24 cellular contexts compared by ENCODE assay signal in the genomic region with DNA sequence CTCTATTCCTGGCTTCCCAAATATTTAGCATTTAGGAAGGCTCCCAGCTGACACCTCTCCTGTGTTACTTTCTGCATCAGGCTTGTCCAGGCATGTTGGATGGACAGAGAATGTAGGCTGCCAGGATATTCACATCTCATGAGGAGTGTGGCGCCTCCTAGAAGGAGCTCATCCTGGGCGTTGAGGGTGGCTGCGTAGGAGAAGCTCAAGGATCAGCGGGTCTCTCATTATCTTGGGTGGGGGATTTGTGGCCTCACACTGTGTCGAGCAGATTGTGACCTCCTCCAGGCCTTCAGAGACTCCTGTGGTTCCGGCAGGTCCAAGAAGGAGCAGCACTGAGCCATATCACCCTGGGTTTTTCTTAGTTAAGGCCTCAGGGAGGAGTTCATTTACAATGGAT. TPM values are rescaled to one million over a fixed set of nuclear protein-coding genes. Genes with fewer than 3 reads are reported as not detected.
A peak's percentile ranks its signal among the peaks of the same experiment; 100 is the strongest.
DNase-seq lines count a peak whose midpoint lies in the region; ATAC-seq and TF ChIP-seq lines count a peak whose summit lies in the region.
"Had no signal": no experiment of that assay in that cellular context is flagged by ENCODE, and none has a peak within 500 bp of the region (broad histone marks: within the 10 kb centered on the region; RNA-seq: fewer than 3 reads in every experiment).

No MANE protein-coding gene starts in this region.

- TF ChIP-seq CTCF in H9 (conservative IDR thresholded peaks at IDR 0.05) (0 out of 3 replicates have a peak, but pooled peaks have one; percentile 9), RWPE1 (conservative IDR thresholded peaks at IDR 0.05; ENCODE audit: low read depth) (no peak), foreskin keratinocyte (conservative IDR thresholded peaks at IDR 0.05) (peak; percentile 18), osteocyte (IDR thresholded peaks at IDR 0.05) (no peak)

- peaks cover 12% of the 10 kb centered on the region; the same call in 1 of the 2 replicates for H3K4me1 ChIP-seq in H9 (ENCODE audit: insufficient read depth, low read length)
- H3K4me1 ChIP-seq in foreskin keratinocyte, result peaks cover 5% of the 10 kb centered on the region
- H3K4me1 ChIP-seq: HAP-1, SJCRH30 had no signal

- H3K27ac Mint-ChIP-seq in H9, result peak overlapping the region; percentile 92 to 95 (median 94); a peak in 6 of 7 replicates
- H3K27ac Mint-ChIP-seq in osteocyte (ENCODE audit: unreplicated experiment), result no peak overlapping the region
- H3K27ac Mint-ChIP-seq: activated CD4-positive, alpha-beta T cell treated with anti-CD3 and anti-CD28 coated beads for 36 hours; activated naive CD4-positive, alpha-beta T cell treated with anti-CD3 and anti-CD28 coated beads, Interleukin-2, amount 10 ng/mL, durations not matched to agents 7 days and 5 days; memory B cell; natural killer cell; T-cell had no signal

- H2BK120ac ChIP-seq in H9 (ENCODE audit: low read depth, low read length, poor library complexity, severe bottlenecking), result no peak overlapping the region

- H4K8ac ChIP-seq in H9 (replicated peaks; ENCODE audit: insufficient read length, low read depth, low read length), result no peak overlapping the region

- H3K56ac ChIP-seq in H9 (ENCODE audit: insufficient read length, low read depth, low read length), result no peak overlapping the region

- peak overlapping the region; percentile 6 to 34; a peak in 2 of 5 replicates for H3K4me3 Mint-ChIP-seq in H9
- H3K4me3 Mint-ChIP-seq in osteocyte (ENCODE audit: unreplicated experiment), result no peak overlapping the region
- H3K4me3 Mint-ChIP-seq: activated CD4-positive, alpha-beta T cell treated with anti-CD3 and anti-CD28 coated beads for 36 hours; activated naive CD4-positive, alpha-beta T cell treated with anti-CD3 and anti-CD28 coated beads, Interleukin-2, amount 10 ng/mL, durations not matched to agents 7 days and 5 days; central memory CD8-positive, alpha-beta T cell; memory B cell; natural killer cell; T-cell had no signal

- no peak overlapping the region for H3T11ph ChIP-seq in H9 (ENCODE audit: low read length)

- peak overlapping the region; percentile 46 for H2BK12ac ChIP-seq in H9 (ENCODE audit: insufficient read length, low read depth, low read length)

- POLR2A ChIA-PET in RWPE1 (lab: Yijun Ruan, JAX; ENCODE audit: low non-redundant PET), result no interaction called here

- peaks cover 4% of the 10 kb centered on the region for H3K27me3 Mint-ChIP-seq in H9 (ENCODE audit: low read depth)
- peaks cover 31% of the 10 kb centered on the region for H3K27me3 Mint-ChIP-seq in osteocyte (ENCODE audit: unreplicated experiment)
- H3K27me3 Mint-ChIP-seq: central memory CD8-positive, alpha-beta T cell had no signal

- no peak overlapping the region for H2BK5ac ChIP-seq in H9 (ENCODE audit: insufficient read length, low read length)

- H3K9ac ChIP-seq in H9 (ENCODE audit: extremely low read depth, insufficient read length, low read length), result no peak overlapping the region
- H3K9ac ChIP-seq: parathyroid adenoma had no signal

- peaks cover 74 to 75% of the 10 kb centered on the region in 2 experiments for H3K4me1 Mint-ChIP-seq in H9
- no peaks in the 10 kb centered on the region for H3K4me1 Mint-ChIP-seq in osteocyte (ENCODE audit: unreplicated experiment)
- H3K4me1 Mint-ChIP-seq: activated CD4-positive, alpha-beta T cell treated with anti-CD3 and anti-CD28 coated beads for 36 hours; activated naive CD4-positive, alpha-beta T cell treated with anti-CD3 and anti-CD28 coated beads, Interleukin-2, amount 10 ng/mL, durations not matched to agents 7 days and 5 days; central memory CD8-positive, alpha-beta T cell; memory B cell; natural killer cell; T-cell had no signal

- H3K9me3 ChIP-seq in H9 (ENCODE audit: control insufficient read depth, low read depth, low read length), result no peaks in the 10 kb centered on the region
- H3K9me3 ChIP-seq: HAP-1, SJCRH30 had no signal

- H3K36me3 Mint-ChIP-seq in H9 (ENCODE audit: insufficient read depth in 1 of 3, low read depth in 3 of 3) (no peaks in the 10 kb centered on the region; a peak in 2 of 7 replicates), osteocyte (ENCODE audit: unreplicated experiment) (no peaks in the 10 kb centered on the region)
- H3K36me3 Mint-ChIP-seq: activated naive CD4-positive, alpha-beta T cell treated with anti-CD3 and anti-CD28 coated beads, Interleukin-2, amount 10 ng/mL, durations not matched to agents 7 days and 5 days; memory B cell; natural killer cell; T-cell had no signal

- DNase-seq in H9 (peak; percentile 63), RWPE1 (ENCODE audit: low spot score) (peak; percentile 38), foreskin keratinocyte (no peak), osteocyte (ENCODE audit: extremely low spot score, unreplicated experiment) (peak; percentile 69), Right ventricle myocardium inferior (ENCODE audit: missing footprints) (no peak)
- no peak for DNase-seq in stimulated activated CD4-positive, alpha-beta T cell treated with anti-CD3 and anti-CD28 coated beads, Interleukin-2, amount 100 ng/mL, for 24 hours
- DNase-seq: activated CD4-positive, alpha-beta T cell treated with anti-CD3 and anti-CD28 coated beads for 36 hours; activated naive CD4-positive, alpha-beta T cell treated with anti-CD3 and anti-CD28 coated beads, Interleukin-2, amount 10 ng/mL, durations not matched to agents 7 days and 5 days; erythroblast; foreskin fibroblast; Karpas-422; natural killer cell; NCI-H1048; NCI-H2029; NK-92 treated with Interleukin-12 subunit alpha and Interleukin-12 subunit beta, amount 100 ng/mL, for 24 hours; T-cell had no signal

- H2BK15ac ChIP-seq in H9 (ENCODE audit: low read depth, low read length), result no peak overlapping the region

- ATAC-seq in foreskin keratinocyte, result peak; percentile 50
- ATAC-seq in Right ventricle myocardium inferior, result no peak
- ATAC-seq in HG02798 (IDR thresholded peaks at IDR 0.05; ENCODE audit: poor library complexity, unreplicated experiment), result no peak
- ATAC-seq: activated CD4-positive, alpha-beta T cell treated with anti-CD3 and anti-CD28 coated beads for 36 hours; natural killer cell; T-cell had no signal

- no peak overlapping the region for H3K27ac ChIP-seq in H9 (ENCODE audit: insufficient read length, low read depth, low read length)
- no peak overlapping the region for H3K27ac ChIP-seq in RWPE1
- no peak overlapping the region for H3K27ac ChIP-seq in foreskin keratinocyte
- H3K27ac ChIP-seq: C4-2B, parathyroid adenoma, SJCRH30 had no signal

- CTCF ChIA-PET in RWPE1 (lab: Yijun Ruan, JAX), result no interaction called here

- no peaks in the 10 kb centered on the region for H4K20me1 ChIP-seq in H9 (ENCODE audit: control insufficient read depth, insufficient read depth, insufficient read length)

- intact Hi-C loops in Right ventricle myocardium inferior (cut with DNase I), result no loop called here

- no peak overlapping the region for H4K5ac ChIP-seq in H9 (ENCODE audit: insufficient read length, low read depth, low read length)

- H3K79me2 ChIP-seq in H9 (ENCODE audit: insufficient read depth, low read length), result peaks cover 5% of the 10 kb centered on the region; the same call in 1 of the 2 replicates
- H3K79me2 ChIP-seq: parathyroid adenoma had no signal

- H3K4me2 ChIP-seq in H9 (ENCODE audit: insufficient read depth, insufficient read length, low read length), result no peak overlapping the region

- H2AFZ ChIP-seq in H9 (ENCODE audit: low read length), result no peak overlapping the region

- WGBS in H9 (ENCODE audit: extremely low coverage, insufficient read length, low lambda C conversion rate), result no CpG with 5 or more reads among the region's 6 CpGs

- no peak overlapping the region for H4K91ac ChIP-seq in H9 (ENCODE audit: insufficient read length, low read depth, low read length)

- H2AK5ac ChIP-seq in H9 (ENCODE audit: insufficient read length, low read length), result peak overlapping the region; percentile 18

- H3K18ac ChIP-seq in H9 (ENCODE audit: insufficient read length, low read depth, low read length), result peak overlapping the region; percentile 71

- H2BK20ac ChIP-seq in H9 (ENCODE audit: low read depth, low read length, poor library complexity, severe bottlenecking), result no peak overlapping the region

- peak overlapping the region; percentile 33; the same call in 1 of the 2 replicates for H3K14ac ChIP-seq in H9 (ENCODE audit: insufficient read depth, low read length)

- no peaks in the 10 kb centered on the region; a peak in 1 of 5 replicates for H3K9me3 Mint-ChIP-seq in H9
- no peaks in the 10 kb centered on the region for H3K9me3 Mint-ChIP-seq in osteocyte (ENCODE audit: unreplicated experiment)
- H3K9me3 Mint-ChIP-seq: activated naive CD4-positive, alpha-beta T cell treated with anti-CD3 and anti-CD28 coated beads, Interleukin-2, amount 10 ng/mL, durations not matched to agents 7 days and 5 days; central memory CD8-positive, alpha-beta T cell; memory B cell; natural killer cell; T-cell had no signal

- H3K23me2 ChIP-seq in H9 (ENCODE audit: insufficient read length, low read depth, low read length, poor library complexity, severe bottlenecking), result peaks cover 5% of the 10 kb centered on the region

- H3K79me1 ChIP-seq in H9 (ENCODE audit: insufficient read depth, low read depth, low read length, poor library complexity, severe bottlenecking), result no peaks in the 10 kb centered on the region

- H3K27me3 ChIP-seq in H9 (ENCODE audit: insufficient read depth, low read length) (no peaks in the 10 kb centered on the region), foreskin keratinocyte (no peaks in the 10 kb centered on the region)

- H3K4ac ChIP-seq in H9 (ENCODE audit: low read depth, low read length), result no peak overlapping the region

- H3K23ac ChIP-seq in H9 (ENCODE audit: insufficient read length, low read depth, low read length), result no peak overlapping the region

RNA-seq across cellular contexts. Expression of gene COBL, which starts 8.6 kb away (rescaled TPM):
- total RNA-seq in H9 (2021) (52.3 and 52.7 TPM in 2 replicates), foreskin keratinocyte (0.78 and 1.4 TPM in 2 replicates), osteocyte (not detected in 2 replicates), Right ventricle myocardium inferior (88.3 TPM)
- 0.21 and 0.66 TPM in 2 replicates for polyA plus RNA-seq in foreskin keratinocyte
- total RNA-seq: activated CD4-positive, alpha-beta T cell treated with anti-CD3 and anti-CD28 coated beads for 36 hours; activated CD8-positive, alpha-beta memory T cell treated with anti-CD3 and anti-CD28 coated beads for 36 hours; natural killer cell had no signal

Comparison
In these comparisons a context has a peak if more than half of its experiments do, and no peak if none do; other contexts are left out.
1. DNase-seq: peak in H9 (single experiment), RWPE1 (single experiment) and osteocyte (single experiment); none in foreskin keratinocyte (0 of 2), Right ventricle myocardium inferior (single experiment) and stimulated activated CD4-positive, alpha-beta T cell treated with anti-CD3 and anti-CD28 coated beads, Interleukin-2, amount 100 ng/mL, for 24 hours (0 of 2).
2. CTCF ChIP-seq: peak in H9 (single experiment) and foreskin keratinocyte (single experiment); none in RWPE1 (single experiment) and osteocyte (single experiment).
3. RNA of gene COBL, which starts 8.6 kb away (total RNA-seq): 88.3 TPM in Right ventricle myocardium inferior (single experiment) and 52.3 to 52.7 TPM in H9; 0.78 to 1.4 TPM in foreskin keratinocyte and not detected in osteocyte; every median in the first group is over 10 times any median in the second.